In the genomic region with DNA sequence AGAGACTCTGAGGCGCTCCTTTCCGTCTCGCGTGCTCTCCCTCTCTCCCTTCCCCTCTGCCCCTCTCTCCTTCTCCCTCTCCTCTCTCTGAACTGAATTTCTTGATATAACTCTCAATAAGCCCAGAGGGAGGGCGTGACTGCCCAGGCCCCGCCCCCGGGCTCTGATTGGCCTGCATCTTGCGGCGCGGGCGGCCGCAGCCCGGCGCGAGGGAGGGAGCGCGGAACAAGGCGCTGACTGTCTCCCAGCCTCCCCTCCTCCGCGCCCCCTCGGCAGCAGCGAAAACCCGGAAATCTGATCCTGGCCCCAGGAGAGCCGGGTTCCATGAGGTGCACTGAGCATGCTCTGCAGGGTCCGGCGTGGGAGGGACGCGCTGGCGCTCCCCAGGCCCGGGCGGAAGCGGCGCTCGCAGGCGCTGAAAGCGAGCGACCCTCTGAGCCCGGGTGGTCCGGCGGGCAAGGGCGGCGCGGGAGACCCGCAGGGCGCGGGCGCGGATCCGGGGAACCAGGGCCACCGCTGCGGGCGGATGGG, we compare ENCODE assay signal across 9 cellular contexts. TPM values are rescaled to one million over a fixed set of nuclear protein-coding genes. Genes with fewer than 3 reads are reported as not detected.
DNase-seq lines count a peak whose midpoint lies in the region; ATAC-seq and TF ChIP-seq lines count a peak whose summit lies in the region.
"Had no signal": no experiment of that assay in that cellular context is flagged by ENCODE, and none has a peak within 500 bp of the region (broad histone marks: within the 10 kb centered on the region; RNA-seq: fewer than 3 reads in every experiment).

A gene with protein sequence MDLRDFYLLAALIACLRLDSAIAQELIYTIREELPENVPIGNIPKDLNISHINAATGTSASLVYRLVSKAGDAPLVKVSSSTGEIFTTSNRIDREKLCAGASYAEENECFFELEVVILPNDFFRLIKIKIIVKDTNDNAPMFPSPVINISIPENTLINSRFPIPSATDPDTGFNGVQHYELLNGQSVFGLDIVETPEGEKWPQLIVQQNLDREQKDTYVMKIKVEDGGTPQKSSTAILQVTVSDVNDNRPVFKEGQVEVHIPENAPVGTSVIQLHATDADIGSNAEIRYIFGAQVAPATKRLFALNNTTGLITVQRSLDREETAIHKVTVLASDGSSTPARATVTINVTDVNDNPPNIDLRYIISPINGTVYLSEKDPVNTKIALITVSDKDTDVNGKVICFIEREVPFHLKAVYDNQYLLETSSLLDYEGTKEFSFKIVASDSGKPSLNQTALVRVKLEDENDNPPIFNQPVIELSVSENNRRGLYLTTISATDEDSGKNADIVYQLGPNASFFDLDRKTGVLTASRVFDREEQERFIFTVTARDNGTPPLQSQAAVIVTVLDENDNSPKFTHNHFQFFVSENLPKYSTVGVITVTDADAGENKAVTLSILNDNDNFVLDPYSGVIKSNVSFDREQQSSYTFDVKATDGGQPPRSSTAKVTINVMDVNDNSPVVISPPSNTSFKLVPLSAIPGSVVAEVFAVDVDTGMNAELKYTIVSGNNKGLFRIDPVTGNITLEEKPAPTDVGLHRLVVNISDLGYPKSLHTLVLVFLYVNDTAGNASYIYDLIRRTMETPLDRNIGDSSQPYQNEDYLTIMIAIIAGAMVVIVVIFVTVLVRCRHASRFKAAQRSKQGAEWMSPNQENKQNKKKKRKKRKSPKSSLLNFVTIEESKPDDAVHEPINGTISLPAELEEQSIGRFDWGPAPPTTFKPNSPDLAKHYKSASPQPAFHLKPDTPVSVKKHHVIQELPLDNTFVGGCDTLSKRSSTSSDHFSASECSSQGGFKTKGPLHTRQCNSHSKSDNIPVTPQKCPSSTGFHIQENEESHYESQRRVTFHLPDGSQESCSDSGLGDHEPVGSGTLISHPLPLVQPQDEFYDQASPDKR (N-terminal part only) (minus strand): TSS at position 94 of the 531 bp plus-strand sequence. CDS start 1,896 bp downstream, outside the sequence.

- CTCF ChIA-PET in activated CD8-positive, alpha-beta T cell treated with anti-CD3 and anti-CD28 coated beads, Interleukin-2, amount 10 ng/mL, durations not matched to agents 7 days and 5 days (lab: Charles Lee): no interaction called here

- no peaks in the 10 kb centered on the region for H3K27me3 ChIP-seq in BLaER1
- no peaks in the 10 kb centered on the region for H3K27me3 ChIP-seq in lung (ENCODE audit: control insufficient read depth, insufficient read depth)

- DNase-seq in NCI-H748 (lab: John Stamatoyannopoulos, UW; ENCODE audit: unreplicated experiment) (peak; percentile 98), lung (ENCODE audit: low spot score) (peak; percentile 94)
- peak; percentile 88 for DNase-seq in activated CD8-positive, alpha-beta T cell treated with anti-CD3 and anti-CD28 coated beads, Interleukin-2, amount 10 ng/mL, durations not matched to agents 7 days and 5 days
- DNase-seq in effector CD8-positive, alpha-beta T cell (lab: John Stamatoyannopoulos, UW): peak; percentile 81
- DNase-seq in stimulated activated CD4-positive, alpha-beta T cell treated with anti-CD3 and anti-CD28 coated beads, TNF-alpha, amount 100 ng/mL, for 24 hours (ENCODE audit: low read depth in 3 of 3): peak; percentile 67 to 88 (median 75)

- H4K20me1 ChIP-seq in BLaER1: peaks cover 39% of the 10 kb centered on the region

- 0 to 1% methylated on average over 48 to 52 of the region's 52 CpGs for WGBS in lung, 2 donors

- peak within 1 kb of the TSS; percentile 95 for H3K4me3 ChIP-seq in BLaER1
- peak within 1 kb of the TSS; percentile 74 for H3K4me3 ChIP-seq in lung

- peaks cover 16% of the 10 kb centered on the region for H3K27me3 Mint-ChIP-seq in activated CD8-positive, alpha-beta T cell treated with anti-CD3 and anti-CD28 coated beads, Interleukin-2, amount 10 ng/mL, durations not matched to agents 7 days and 5 days (ENCODE audit: low read depth)

- H3K4me2 ChIP-seq in BLaER1: peak within 1 kb of the TSS; percentile 86

- peak within 1 kb of the TSS; percentile 84 for H3K9ac ChIP-seq in BLaER1

- H3K9me3 ChIP-seq in BLaER1 (no peaks in the 10 kb centered on the region), lung (ENCODE audit: control insufficient read depth in 2 of 2, insufficient read depth in 1 of 2, low read length in 1 of 2) (peaks cover 0 to 2% of the 10 kb centered on the region in 2 donors)

- no peaks in the 10 kb centered on the region for H3K36me3 Mint-ChIP-seq in activated CD8-positive, alpha-beta T cell treated with anti-CD3 and anti-CD28 coated beads, Interleukin-2, amount 10 ng/mL, durations not matched to agents 7 days and 5 days (ENCODE audit: low read depth)

- no peak within 1 kb of the TSS for H3K27ac Mint-ChIP-seq in activated CD8-positive, alpha-beta T cell treated with anti-CD3 and anti-CD28 coated beads, Interleukin-2, amount 10 ng/mL, durations not matched to agents 7 days and 5 days
- H3K27ac Mint-ChIP-seq: T-helper 1 cell treated with Interleukin-12 subunit alpha and Interleukin-12 subunit beta and Interleukin-4 antibody, amounts not matched to agents 30 μg/mL and 1 μg/mL, for 36 hours had no signal

- POLR2A ChIA-PET in activated CD8-positive, alpha-beta T cell treated with anti-CD3 and anti-CD28 coated beads, Interleukin-2, amount 10 ng/mL, durations not matched to agents 7 days and 5 days (lab: Charles Lee): no interaction called here

- H3K36me3 ChIP-seq in BLaER1: peaks cover 5% of the 10 kb centered on the region; the same call in 1 of the 2 replicates
- H3K36me3 ChIP-seq in lung (ENCODE audit: control insufficient read depth in 2 of 2, insufficient read depth in 2 of 2, low read length in 2 of 2): peaks cover 0 to 6% of the 10 kb centered on the region in 2 donors

- peak within 1 kb of the TSS; percentile 83 for H3K27ac ChIP-seq in BLaER1
- peak within 1 kb of the TSS; percentile 82 to 85 for H3K27ac ChIP-seq in lung (ENCODE audit: low read depth in 1 of 2, low read length in 1 of 2)

- H3K4me1 Mint-ChIP-seq in activated CD8-positive, alpha-beta T cell treated with anti-CD3 and anti-CD28 coated beads, Interleukin-2, amount 10 ng/mL, durations not matched to agents 7 days and 5 days (ENCODE audit: low read depth): peaks cover 8% of the 10 kb centered on the region

- H3K4me1 ChIP-seq in BLaER1 (peaks cover 33% of the 10 kb centered on the region), lung (ENCODE audit: control insufficient read depth in 2 of 2, insufficient read depth in 2 of 2, low read length in 2 of 2) (peaks cover 0 to 7% of the 10 kb centered on the region in 2 donors)

- H3K9me3 Mint-ChIP-seq in activated CD8-positive, alpha-beta T cell treated with anti-CD3 and anti-CD28 coated beads, Interleukin-2, amount 10 ng/mL, durations not matched to agents 7 days and 5 days (ENCODE audit: insufficient read depth): no peaks in the 10 kb centered on the region
- H3K9me3 Mint-ChIP-seq: T-helper 1 cell treated with Interleukin-12 subunit alpha and Interleukin-12 subunit beta and Interleukin-4 antibody, amounts not matched to agents 30 μg/mL and 1 μg/mL, for 36 hours had no signal

- no peak for TF ChIP-seq CTCF in lung (IDR thresholded peaks at IDR 0.05; ENCODE audit: control extremely low read depth, extremely low read depth)

- ATAC-seq in GM19372 (IDR thresholded peaks at IDR 0.05; ENCODE audit: low read depth, unreplicated experiment) (peak; percentile 96), HG03520 (IDR thresholded peaks at IDR 0.05; ENCODE audit: unreplicated experiment) (peak; percentile 98), lung (ENCODE audit: insufficient read depth, low FRiP score) (peak; percentile 94)
- peak; percentile 97 for ATAC-seq in activated CD8-positive, alpha-beta T cell treated with anti-CD3 and anti-CD28 coated beads, Interleukin-2, amount 10 ng/mL, durations not matched to agents 7 days and 5 days

- H3K4me3 Mint-ChIP-seq in activated CD8-positive, alpha-beta T cell treated with anti-CD3 and anti-CD28 coated beads, Interleukin-2, amount 10 ng/mL, durations not matched to agents 7 days and 5 days: no peak within 1 kb of the TSS
- H3K4me3 Mint-ChIP-seq: T-helper 1 cell treated with Interleukin-12 subunit alpha and Interleukin-12 subunit beta and Interleukin-4 antibody, amounts not matched to agents 30 μg/mL and 1 μg/mL, for 36 hours had no signal

RNA-seq across cellular contexts. Expression of the gene that starts here (rescaled TPM):
- under 1 TPM; 0.08 to 0.13 TPM for total RNA-seq in activated CD8-positive, alpha-beta T cell treated with anti-CD3 and anti-CD28 coated beads, Interleukin-2, amount 10 ng/mL, durations not matched to agents 7 days and 5 days
- 10 to 100 TPM in 1 of 2 donors, 1 to 10 TPM in 1; 7.1 to 22.2 TPM for total RNA-seq in lung
- polyA plus RNA-seq in lung: 1 to 10 TPM in 1 of 2 donors, under 1 TPM in 1; 0.68 to 1.1 TPM

Comparison
In these comparisons a context has a peak if more than half of its experiments do, and no peak if none do; other contexts are left out.
1. Peak in every context shown above with its lines: DNase-seq, ATAC-seq, H3K4me3 ChIP-seq and H3K27ac ChIP-seq.
2. RNA of the gene that starts here (total RNA-seq): 7.1 to 22.2 TPM in lung; 0.08 to 0.13 TPM in activated CD8-positive, alpha-beta T cell treated with anti-CD3 and anti-CD28 coated beads, Interleukin-2, amount 10 ng/mL, durations not matched to agents 7 days and 5 days; every median in the first group is over 4 times any median in the second.
3. Peak in DNase-seq and ATAC-seq in activated CD8-positive, alpha-beta T cell treated with anti-CD3 and anti-CD28 coated beads, Interleukin-2, amount 10 ng/mL, durations not matched to agents 7 days and 5 days; RNA of the gene not detected or under 1 TPM.